Comparison of ENCODE assay signal across 9 cellular contexts in the genomic region with DNA sequence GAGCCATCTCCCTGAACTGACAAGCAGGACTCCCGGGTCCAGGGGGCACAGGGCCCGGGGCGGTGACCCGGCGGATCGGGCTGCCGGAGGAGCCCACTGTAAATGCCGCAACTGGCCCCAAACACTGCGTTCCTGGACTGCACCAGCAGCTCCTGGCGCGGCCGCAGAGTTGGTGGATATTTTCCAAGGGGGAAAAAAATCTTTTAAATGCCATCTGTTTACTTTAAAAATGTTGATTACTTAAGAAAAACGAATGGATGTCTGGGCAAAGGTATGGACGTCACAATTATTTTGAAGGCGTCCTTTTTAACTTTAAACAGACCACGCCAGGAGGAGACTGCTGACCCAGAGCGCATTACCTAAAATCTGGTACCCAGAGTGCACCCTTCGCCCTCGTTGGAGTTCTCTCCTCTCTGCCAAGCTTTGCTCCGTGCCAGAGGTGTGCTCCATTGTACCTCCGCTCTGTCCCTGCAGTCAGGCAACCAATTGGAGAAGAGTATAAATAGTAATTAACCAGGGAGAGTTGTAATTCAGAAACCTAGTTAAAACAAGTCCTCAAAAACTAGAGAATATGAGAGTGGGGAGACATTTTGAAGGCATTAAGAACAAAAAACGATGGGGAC. TPM values are rescaled to one million over a fixed set of nuclear protein-coding genes. Genes with fewer than 3 reads are reported as not detected.
DNase-seq lines count a peak whose midpoint lies in the region; ATAC-seq, FAIRE-seq and TF ChIP-seq lines count a peak whose summit lies in the region.
"Had no signal": no experiment of that assay in that cellular context is flagged by ENCODE, and none has a peak within 500 bp of the region (broad histone marks: within the 10 kb centered on the region; RNA-seq: fewer than 3 reads in every experiment).

No MANE protein-coding gene starts in this region.

- H3K4me3 ChIP-seq in CD4-positive, alpha-beta memory T cell (ENCODE audit: low read length in 2 of 2), result peak overlapping the region in 1 of 2 donors; percentile 96
- H3K4me3 ChIP-seq in Peyer's patch, result peak overlapping the region; percentile 27 to 77 (median 64)
- H3K4me3 ChIP-seq in esophagus muscularis mucosa, result peak overlapping the region; percentile 34 to 66 (median 60)

- peaks cover 47 to 76% (median 58%) of the 10 kb centered on the region in 4 donors for H3K4me1 Mint-ChIP-seq in CD4-positive, alpha-beta memory T cell
- H3K4me1 Mint-ChIP-seq in neural crest cell, result peaks cover 64% of the 10 kb centered on the region

- no peak for TF ChIP-seq EP300 in esophagus muscularis mucosa (IDR thresholded peaks at IDR 0.05)

- H3K27me3 ChIP-seq in CD4-positive, alpha-beta memory T cell (ENCODE audit: insufficient read depth, low read length), result no peaks in the 10 kb centered on the region
- H3K27me3 ChIP-seq in Peyer's patch (peaks cover 0 to 17% of the 10 kb centered on the region in 2 donors), esophagus muscularis mucosa (peaks cover 0 to 100% (median 51%) of the 10 kb centered on the region in 4 donors)

- no peaks in the 10 kb centered on the region for H3K9me3 ChIP-seq in CD4-positive, alpha-beta memory T cell (ENCODE audit: control insufficient read depth in 1 of 2, low read length in 2 of 2)
- no peaks in the 10 kb centered on the region for H3K9me3 ChIP-seq in Peyer's patch
- H3K9me3 ChIP-seq in esophagus muscularis mucosa, result no peaks in the 10 kb centered on the region

- H3K4me1 ChIP-seq in CD4-positive, alpha-beta memory T cell (ENCODE audit: insufficient read depth, low read length), result peaks cover 74% of the 10 kb centered on the region
- H3K4me1 ChIP-seq in Peyer's patch (peaks cover 0 to 37% (median 3%) of the 10 kb centered on the region in 4 donors), esophagus muscularis mucosa (peaks cover 39 to 61% (median 58%) of the 10 kb centered on the region in 4 donors)

- TF ChIP-seq POLR2A in Peyer's patch (IDR thresholded peaks at IDR 0.05), result no peak
- no peak for TF ChIP-seq POLR2A in esophagus muscularis mucosa (IDR thresholded peaks at IDR 0.05; ENCODE audit: low read depth)

- TF ChIP-seq CTCF in Peyer's patch (IDR thresholded peaks at IDR 0.05) (no peak), esophagus muscularis mucosa (IDR thresholded peaks at IDR 0.05) (no peak), neural crest cell (conservative IDR thresholded peaks at IDR 0.05) (no peak)

- H3K27ac ChIP-seq in CD4-positive, alpha-beta memory T cell (ENCODE audit: low read depth, low read length), result peak overlapping the region; percentile 36
- H3K27ac ChIP-seq in Peyer's patch (peak overlapping the region in 3 of 4 donors; percentile 46 to 89 (median 81)), esophagus muscularis mucosa (replicated peaks in 1 of 4) (no peak overlapping the region)

- peak overlapping the region; percentile 66 to 96 (median 80) for H3K4me3 Mint-ChIP-seq in CD4-positive, alpha-beta memory T cell
- peak overlapping the region; percentile 97 for H3K4me3 Mint-ChIP-seq in neural crest cell

- H3K27ac Mint-ChIP-seq in CD4-positive, alpha-beta memory T cell, result peak overlapping the region; percentile 43 to 92 (median 78)
- peak overlapping the region; percentile 58 for H3K27ac Mint-ChIP-seq in neural crest cell (ENCODE audit: unreplicated experiment)

- POLR2A ChIA-PET in CD4-positive, alpha-beta memory T cell (lab: Charles Lee; ENCODE audit: partially characterized antibody), result interaction anchor here (0.7 to 9.1 kb wide), 3 partner anchors 106 to 273 kb away, joined by 3 to 144 read pairs (median 11); no protein-coding TSS in a partner anchor

- intact Hi-C loops in CD4-positive, alpha-beta memory T cell (cut with micrococcal nuclease), result loop anchor here (5.0 kb wide), 3 partner anchors 248 to 1272 kb away; no protein-coding TSS in a partner anchor
- intact Hi-C loops in esophagus muscularis mucosa (cut with DNase I), result loop anchor here (5.0 to 10.0 kb wide), 2 partner anchors 227 to 630 kb away; no protein-coding TSS in a partner anchor

- H3K9me3 Mint-ChIP-seq in CD4-positive, alpha-beta memory T cell, result peaks cover 0 to 6% (median 0%) of the 10 kb centered on the region in 8 donors
- no peaks in the 10 kb centered on the region for H3K9me3 Mint-ChIP-seq in neural crest cell

- no peaks in the 10 kb centered on the region for H3K36me3 ChIP-seq in CD4-positive, alpha-beta memory T cell (ENCODE audit: insufficient read depth, low read length)
- H3K36me3 ChIP-seq in Peyer's patch (no peaks in the 10 kb centered on the region), esophagus muscularis mucosa (no peaks in the 10 kb centered on the region)

- ATAC-seq in GM21528 (IDR thresholded peaks at IDR 0.05; ENCODE audit: low FRiP score, unreplicated experiment) (no peak), HG02884 (IDR thresholded peaks at IDR 0.05; ENCODE audit: unreplicated experiment) (no peak)

- FAIRE-seq in GM19239 (lab: Jason Lieb, UNC), result no peak

- no peak for DNase-seq in CD4-positive, alpha-beta memory T cell
- DNase-seq in Peyer's patch, result no peak
- no peak for DNase-seq in esophagus muscularis mucosa (ENCODE audit: extremely low spot score)
- no peak for DNase-seq in neural crest cell (ENCODE audit: low read depth, low spot score)
- no peak for DNase-seq in GM19239 (ENCODE audit: insufficient read length, low spot score)
- DNase-seq in NCI-H1436 treated with DMSO at 0.1 percent for 48 hours (lab: John Stamatoyannopoulos, UW), result no peak
- DNase-seq: GDM1 had no signal

- WGBS in esophagus muscularis mucosa, result 67% methylated on average over 19 of the region's 22 CpGs

- H3K36me3 Mint-ChIP-seq in CD4-positive, alpha-beta memory T cell, result peaks cover 0 to 37% of the 10 kb centered on the region in 2 donors
- H3K36me3 Mint-ChIP-seq in neural crest cell (ENCODE audit: low read depth), result peaks cover 11% of the 10 kb centered on the region

- peaks cover 0 to 4% of the 10 kb centered on the region in 2 donors for H3K27me3 Mint-ChIP-seq in CD4-positive, alpha-beta memory T cell
- peaks cover 45% of the 10 kb centered on the region for H3K27me3 Mint-ChIP-seq in neural crest cell (ENCODE audit: low read depth)

- CTCF ChIA-PET in CD4-positive, alpha-beta memory T cell (lab: Charles Lee; ENCODE audit: partially characterized antibody), result interaction anchor here (0.7 to 6.9 kb wide), 6 partner anchors 11 to 708 kb away, joined by 3 to 85 read pairs (median 26); a partner anchor contains a TSS

RNA-seq across cellular contexts. Expression of a gene that starts 3.5 kb away (rescaled TPM):
- 10 to 100 TPM; 38.8 to 40.5 TPM for total RNA-seq in CD4-positive, alpha-beta memory T cell
- 10 to 100 TPM in 1 of 2 donors, 1 to 10 TPM in 1; 6.0 to 12.4 TPM for polyA plus RNA-seq in CD4-positive, alpha-beta memory T cell
- total RNA-seq in Peyer's patch (1 to 10 TPM; 2.1 to 5.4 (median 3.3) TPM), esophagus muscularis mucosa (1 to 10 TPM; 2.5 to 5.5 (median 3.3) TPM), neural crest cell (57.0 and 58.3 TPM in 2 replicates)

Comparison
In these comparisons a context has a peak if more than half of its experiments do, and no peak if none do; other contexts are left out.
1. H3K27ac ChIP-seq: peak in CD4-positive, alpha-beta memory T cell (single experiment) and Peyer's patch (3 of 4); none in esophagus muscularis mucosa (0 of 4).